Comparison of ENCODE assay signal across 12 cellular contexts in genomic region chr20:62516345-62516744, GRCh38. TPM values are rescaled to one million over a fixed set of nuclear protein-coding genes. Genes with fewer than 3 reads are reported as not detected.
DNase-seq lines count a peak whose midpoint lies in the region; ATAC-seq, FAIRE-seq and TF ChIP-seq lines count a peak whose summit lies in the region.
"Had no signal": no experiment of that assay in that cellular context is flagged by ENCODE, and none has a peak within 500 bp of the region (broad histone marks: within the 10 kb centered on the region; RNA-seq: fewer than 3 reads in every experiment).

No MANE protein-coding gene starts in this region.

- H3K27me3 ChIP-seq in BLaER1 treated with 17β-estradiol and CSF1 and Interleukin-3, amounts not matched to agents 10 nM and 100 nM, result peaks cover 0 to 48% (median 7%) of the 10 kb centered on the region in 11 experiments; a peak in 12 of 22 replicates
- peaks cover 0 to 93% of the 10 kb centered on the region in 2 donors for H3K27me3 ChIP-seq in left lung

- H3K27ac ChIP-seq in BLaER1 treated with 17β-estradiol and CSF1 and Interleukin-3, amounts not matched to agents 10 nM and 100 nM, result no peak overlapping the region
- no peak overlapping the region for H3K27ac ChIP-seq in VCaP
- no peak overlapping the region for H3K27ac ChIP-seq in left lung

- TF ChIP-seq POLR2A in GM12892 (IDR thresholded peaks at IDR 0.05; ENCODE audit: low read depth, low read length), result no peak

- FAIRE-seq in GM12892 (lab: Jason Lieb, UNC), result no peak

- no peaks in the 10 kb centered on the region for H3K9me3 ChIP-seq in BLaER1 treated with 17β-estradiol and CSF1 and Interleukin-3, amounts not matched to agents 10 nM and 100 nM (replicated peaks in 1 of 11)
- no peaks in the 10 kb centered on the region for H3K9me3 ChIP-seq in left lung
- H3K9me3 ChIP-seq: HAP-1 had no signal

- H3K9ac ChIP-seq in BLaER1 treated with 17β-estradiol and CSF1 and Interleukin-3, amounts not matched to agents 10 nM and 100 nM, result no peak overlapping the region

- H3K9me3 Mint-ChIP-seq in activated naive CD8-positive, alpha-beta T cell treated with anti-CD3 and anti-CD28 coated beads, Interleukin-2, amount 50 U/mL, for 24 hours, result no peaks in the 10 kb centered on the region
- H3K9me3 Mint-ChIP-seq: activated T-helper 1 cell treated with anti-CD3 and anti-CD28 coated beads, Interleukin-12 subunit alpha, Interleukin-12 subunit beta, Interleukin-2, Interleukin-4 antibody, amounts not matched to agents 30 ng/mL and 10 ng/mL and 1 ng/mL, durations not matched to agents 14 hours and 24 hours and 36 hours; naive thymus-derived CD8-positive, alpha-beta T cell had no signal

- H4K20me1 ChIP-seq in BLaER1 treated with 17β-estradiol and CSF1 and Interleukin-3, amounts not matched to agents 10 nM and 100 nM, result peaks cover 0 to 31% (median 11%) of the 10 kb centered on the region in 11 experiments; a peak in 11 of 22 replicates

- intact Hi-C loops in left lung (cut with DNase I), result no loop called here

- peak; percentile 30 for DNase-seq in HT1080 (ENCODE audit: low read depth)
- DNase-seq in left lung, result no peak
- no peak for DNase-seq in GM12892 (ENCODE audit: insufficient read length)
- no peak for DNase-seq in pons (ENCODE audit: low spot score)
- DNase-seq in T1000 (lab: John Stamatoyannopoulos, UW), result no peak
- no peak for DNase-seq in activated naive CD8-positive, alpha-beta T cell treated with anti-CD3 and anti-CD28 coated beads, Interleukin-2, amount 50 U/mL, for 24 hours
- DNase-seq: naive thymus-derived CD8-positive, alpha-beta T cell had no signal

- no peak overlapping the region for H3K27ac Mint-ChIP-seq in activated naive CD8-positive, alpha-beta T cell treated with anti-CD3 and anti-CD28 coated beads, Interleukin-2, amount 50 U/mL, for 24 hours
- H3K27ac Mint-ChIP-seq: activated T-helper 1 cell treated with anti-CD3 and anti-CD28 coated beads, Interleukin-12 subunit alpha, Interleukin-12 subunit beta, Interleukin-2, Interleukin-4 antibody, amounts not matched to agents 30 ng/mL and 10 ng/mL and 1 ng/mL, durations not matched to agents 14 hours and 24 hours and 36 hours; naive thymus-derived CD8-positive, alpha-beta T cell had no signal

- H3K4me3 Mint-ChIP-seq in activated naive CD8-positive, alpha-beta T cell treated with anti-CD3 and anti-CD28 coated beads, Interleukin-2, amount 50 U/mL, for 24 hours, result no peak overlapping the region
- H3K4me3 Mint-ChIP-seq: activated T-helper 1 cell treated with anti-CD3 and anti-CD28 coated beads, Interleukin-12 subunit alpha, Interleukin-12 subunit beta, Interleukin-2, Interleukin-4 antibody, amounts not matched to agents 30 ng/mL and 10 ng/mL and 1 ng/mL, durations not matched to agents 14 hours and 24 hours and 36 hours; naive thymus-derived CD8-positive, alpha-beta T cell had no signal

- peaks cover 16% of the 10 kb centered on the region for H3K4me1 Mint-ChIP-seq in activated naive CD8-positive, alpha-beta T cell treated with anti-CD3 and anti-CD28 coated beads, Interleukin-2, amount 50 U/mL, for 24 hours

- peak overlapping the region in 7 of 11 experiments; percentile 13 to 97 (median 87); a peak in 7 of 22 replicates for H3K4me2 ChIP-seq in BLaER1 treated with 17β-estradiol and CSF1 and Interleukin-3, amounts not matched to agents 10 nM and 100 nM

- ATAC-seq in left lung, result peak; percentile 38
- ATAC-seq in activated naive CD8-positive, alpha-beta T cell treated with anti-CD3 and anti-CD28 coated beads, Interleukin-2, amount 50 U/mL, for 24 hours, result no peak
- ATAC-seq: activated CD4-positive, CD25-positive, alpha-beta regulatory T cell treated with anti-CD3 and anti-CD28 coated beads, Interleukin-2, amount 50 U/mL, for 24 hours; naive thymus-derived CD8-positive, alpha-beta T cell had no signal

- H3K36me3 Mint-ChIP-seq in activated naive CD8-positive, alpha-beta T cell treated with anti-CD3 and anti-CD28 coated beads, Interleukin-2, amount 50 U/mL, for 24 hours (ENCODE audit: low read depth), result no peaks in the 10 kb centered on the region
- H3K36me3 Mint-ChIP-seq: naive thymus-derived CD8-positive, alpha-beta T cell had no signal

- H3K4me1 ChIP-seq in BLaER1 treated with 17β-estradiol and CSF1 and Interleukin-3, amounts not matched to agents 10 nM and 100 nM, result peaks cover 46 to 75% (median 71%) of the 10 kb centered on the region in 10 experiments
- no peaks in the 10 kb centered on the region for H3K4me1 ChIP-seq in left lung
- H3K4me1 ChIP-seq: HAP-1 had no signal

- peaks cover 9% of the 10 kb centered on the region for H3K27me3 Mint-ChIP-seq in activated naive CD8-positive, alpha-beta T cell treated with anti-CD3 and anti-CD28 coated beads, Interleukin-2, amount 50 U/mL, for 24 hours

- H3K36me3 ChIP-seq in BLaER1 treated with 17β-estradiol and CSF1 and Interleukin-3, amounts not matched to agents 10 nM and 100 nM, result no peaks in the 10 kb centered on the region
- H3K36me3 ChIP-seq in left lung, result no peaks in the 10 kb centered on the region
- H3K36me3 ChIP-seq: HAP-1 had no signal

- H3K4me3 ChIP-seq in BLaER1 treated with 17β-estradiol and CSF1 and Interleukin-3, amounts not matched to agents 10 nM and 100 nM, result no peak overlapping the region
- H3K4me3 ChIP-seq in left lung, result no peak overlapping the region
- H3K4me3 ChIP-seq: HAP-1 had no signal

- peak; percentile 92 for TF ChIP-seq CTCF in VCaP (conservative IDR thresholded peaks at IDR 0.05)
- no peak for TF ChIP-seq CTCF in left lung (IDR thresholded peaks at IDR 0.05)

RNA-seq across cellular contexts. Expression of gene GATA5, which starts 40.5 kb away (rescaled TPM):
- not detected in 2 replicates for total RNA-seq in HT1080 (2014; rRNA removed; shearing (Covaris generic))
- not detected in 2 replicates for polyA plus RNA-seq in HT1080 (2015; cell fraction: cytosol; rRNA removed)
- not detected in 2 replicates for polyA plus RNA-seq in HT1080 (2015; cell fraction: nucleus; rRNA removed)
- total RNA-seq in left lung, result 1 to 10 TPM in 1 of 2 donors, under 1 TPM in 1; 0.84 to 2.5 TPM
- polyA plus RNA-seq in GM12892 (2012; ENCODE audit: missing spikeins), result not detected
- total RNA-seq: activated T-helper 1 cell treated with anti-CD3 and anti-CD28 coated beads, Interleukin-12 subunit alpha, Interleukin-12 subunit beta, Interleukin-2, Interleukin-4 antibody, amounts not matched to agents 30 ng/mL and 10 ng/mL and 1 ng/mL, durations not matched to agents 14 hours and 24 hours and 36 hours; naive thymus-derived CD8-positive, alpha-beta T cell had no signal
- polyA plus RNA-seq: naive thymus-derived CD8-positive, alpha-beta T cell had no signal
